ENCODE assay signal across 8 cellular contexts in the genomic region with DNA sequence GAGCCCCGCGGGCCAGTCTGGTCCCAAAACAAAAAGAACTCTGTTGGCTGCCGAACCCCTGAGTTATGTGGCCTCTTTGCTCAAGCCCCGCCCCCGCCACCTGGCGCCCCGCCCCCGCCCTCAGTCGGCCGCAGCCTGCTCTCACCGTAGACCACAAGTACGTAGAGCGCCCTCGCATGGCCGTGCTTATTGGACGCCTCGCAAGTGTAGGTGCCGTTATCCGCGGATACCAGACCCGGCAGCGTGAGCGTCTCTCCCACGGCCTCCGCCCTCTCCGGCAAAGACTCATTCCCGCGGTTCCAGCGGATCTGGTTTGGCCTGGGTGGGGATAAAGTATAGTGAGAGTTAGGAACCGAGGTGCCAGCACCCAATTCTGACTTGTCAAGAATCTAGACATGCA. TPM values are rescaled to one million over a fixed set of nuclear protein-coding genes. Genes with fewer than 3 reads are reported as not detected.
A peak's percentile ranks its signal among the peaks of the same experiment; 100 is the strongest.
DNase-seq lines count a peak whose midpoint lies in the region; ATAC-seq lines count a peak whose summit lies in the region.

No MANE protein-coding gene starts in this region.

- 32% methylated on average over 30 of the region's 30 CpGs for WGBS in right cardiac atrium

- no peak overlapping the region for H3K27ac ChIP-seq in right cardiac atrium (ENCODE audit: low read length)

- DNase-seq in MV-4-11 (lab: John Stamatoyannopoulos, UW) = peak; percentile 57
- DNase-seq in activated T-cell treated with anti-CD3 and anti-CD28 coated beads, Interleukin-2, amount 50 U/mL, for 1 hour = peak; percentile 87
- peak; percentile 46 to 83 (median 79) for DNase-seq in right cardiac atrium
- DNase-seq in stimulated activated CD8-positive, alpha-beta memory T cell treated with anti-CD3 and anti-CD28 coated beads, Interleukin-12 subunit alpha, Interleukin-12 subunit beta, amount 100 ng/mL, for 4 hours (ENCODE audit: low read depth) = peak; percentile 60
- DNase-seq in cerebellum (ENCODE audit: low spot score) = no peak
- no peak for DNase-seq in NCI-H526 treated with DMSO at 0.1 percent for 48 hours (lab: John Stamatoyannopoulos, UW)

- H3K4me1 ChIP-seq in right cardiac atrium (ENCODE audit: control insufficient read depth, insufficient read depth, low read length) = no peaks in the 10 kb centered on the region

- H3K4me3 ChIP-seq in right cardiac atrium (ENCODE audit: low read length) = no peak overlapping the region

- ATAC-seq in right cardiac atrium (no peak), GM21576 (IDR thresholded peaks at IDR 0.05; ENCODE audit: unreplicated experiment) (no peak), HG03280 (IDR thresholded peaks at IDR 0.05; ENCODE audit: unreplicated experiment) (no peak)

- H3K9me3 ChIP-seq in right cardiac atrium (ENCODE audit: control insufficient read depth, low read length) = no peaks in the 10 kb centered on the region

- intact Hi-C loops in right cardiac atrium (cut with DNase I) = no loop called here

- no peaks in the 10 kb centered on the region for H3K27me3 ChIP-seq in right cardiac atrium (ENCODE audit: control insufficient read depth, insufficient read depth)

RNA-seq across cellular contexts. Expression of gene ZNF428, which starts 5.5 kb away (rescaled TPM):
- total RNA-seq in right cardiac atrium (10 to 100 TPM; 41.4 to 50.6 (median 45.7) TPM), cerebellum (66.2 TPM)
- polyA plus RNA-seq in right cardiac atrium = 65.0 TPM

RNA-seq across cellular contexts. Expression of gene SRRM5, which starts 13.0 kb away (rescaled TPM):
- total RNA-seq in right cardiac atrium = under 1 TPM in 3 of 4 donors, not detected in 1; 0.23 to 0.29 (median 0.28) TPM
- 0.34 TPM for polyA plus RNA-seq in right cardiac atrium
- total RNA-seq in cerebellum = 0.09 TPM

RNA-seq across cellular contexts. Expression of gene CADM4, which starts 14.7 kb away (rescaled TPM):
- total RNA-seq in right cardiac atrium (10 to 100 TPM; 12.4 to 15.9 (median 14.1) TPM), cerebellum (43.0 TPM)
- 17.6 TPM for polyA plus RNA-seq in right cardiac atrium

RNA-seq across cellular contexts. Expression of gene ZNF576, which starts 28.5 kb away (rescaled TPM):
- total RNA-seq in right cardiac atrium (10 to 100 TPM; 11.5 to 15.4 (median 13.0) TPM), cerebellum (7.1 TPM)
- polyA plus RNA-seq in right cardiac atrium = 11.6 TPM

RNA-seq across cellular contexts. Expression of gene IRGQ, which starts 29.0 kb away (rescaled TPM):
- total RNA-seq in right cardiac atrium (10 to 100 TPM; 19.4 to 29.2 (median 24.7) TPM), cerebellum (76.6 TPM)
- polyA plus RNA-seq in right cardiac atrium = 9.4 TPM

Comparison
In these comparisons a context has a peak if more than half of its experiments do, and no peak if none do; other contexts are left out.
1. DNase-seq: peak in MV-4-11 (single experiment), activated T-cell treated with anti-CD3 and anti-CD28 coated beads, Interleukin-2, amount 50 U/mL, for 1 hour (single experiment), right cardiac atrium (3 of 3) and stimulated activated CD8-positive, alpha-beta memory T cell treated with anti-CD3 and anti-CD28 coated beads, Interleukin-12 subunit alpha, Interleukin-12 subunit beta, amount 100 ng/mL, for 4 hours (single experiment); none in cerebellum (single experiment) and NCI-H526 treated with DMSO at 0.1 percent for 48 hours (single experiment).